ENCODE assay signal across 1 cellular context in genomic region chr11:108121274-108122155, GRCh38.
TF ChIP-seq lines count a peak whose summit lies in the region.

Gene ACAT1 (plus strand): TSS chr11:108121567. CDS start chr11:108121607, 40 bp downstream.

TF ChIP-seq in K562, 482 proteins besides CTCF, POLR2A, EP300 and RAD21 (continued from another document and continues in another):
- peak; percentile 94 for TF ChIP-seq ZBTB1 (CRISPR knock-in tag; IDR thresholded peaks at IDR 0.05; ENCODE audit: borderline replicate concordance, low read depth)
- peak; percentile 84; the same call in 1 of the 2 replicates for TF ChIP-seq NR1H2 (CRISPR knock-in tag; IDR thresholded peaks at IDR 0.05)
- 0 out of 2 replicates have a peak, but pooled peaks have one; percentile 3 for TF ChIP-seq JUND (IDR thresholded peaks at IDR 0.05; ENCODE audit: borderline replicate concordance, low read depth, low read length)
- no peak for TF ChIP-seq JUND (tag; IDR thresholded peaks at IDR 0.05; ENCODE audit: borderline replicate concordance, low read depth, low read length)
- TF ChIP-seq HNRNPLL (IDR thresholded peaks at IDR 0.05; ENCODE audit: low read depth, low read length, poor library complexity, severe bottlenecking) = peak; percentile 90
- peak; percentile 27; the same call in 1 of the 2 replicates for TF ChIP-seq KLF13 (tag; IDR thresholded peaks at IDR 0.05; ENCODE audit: borderline replicate concordance, low read depth)
- TF ChIP-seq KLF1 (tag; IDR thresholded peaks at IDR 0.05) = peak; percentile 68
- TF ChIP-seq RBM34 (IDR thresholded peaks at IDR 0.05; ENCODE audit: borderline replicate concordance, insufficient read depth, low read length) = peak; percentile 31; the same call in 1 of the 2 replicates
- no peak for TF ChIP-seq ZNF277 (CRISPR knock-in tag; IDR thresholded peaks at IDR 0.05; ENCODE audit: borderline replicate concordance)
- TF ChIP-seq MYC (IDR thresholded peaks at IDR 0.05; ENCODE audit: low read depth, low read length) = peak; percentile 81
- TF ChIP-seq MYC (CRISPR knock-in tag; IDR thresholded peaks at IDR 0.05; ENCODE audit: borderline replicate concordance, low read depth) = no peak; the same call in 1 of the 2 replicates
- TF ChIP-seq CBFB (CRISPR knock-in tag; IDR thresholded peaks at IDR 0.05) = 0 out of 2 replicates have a peak, but pooled peaks have one; percentile 31
- no peak for TF ChIP-seq ARHGAP35 (IDR thresholded peaks at IDR 0.05; ENCODE audit: partially characterized antibody)
- 0 out of 2 replicates have a peak, but pooled peaks have one; percentile 37 for TF ChIP-seq ETS1 (conservative IDR thresholded peaks at IDR 0.05; ENCODE audit: control insufficient read depth, low read depth, low read length)
- TF ChIP-seq FOXJ3 (CRISPR knock-in tag; IDR thresholded peaks at IDR 0.05) = no peak
- TF ChIP-seq BHLHE40 (IDR thresholded peaks at IDR 0.05; ENCODE audit: low read length) = peak; percentile 86
- TF ChIP-seq SMARCE1 (IDR thresholded peaks at IDR 0.05) = 0 out of 2 replicates have a peak, but pooled peaks have one; percentile 13
- TF ChIP-seq LCOR (CRISPR knock-in tag; IDR thresholded peaks at IDR 0.05) = peak; percentile 97
- TF ChIP-seq XRCC5 (IDR thresholded peaks at IDR 0.05; ENCODE audit: low read depth, low read length) = peak; percentile 63; the same call in 1 of the 2 replicates
- TF ChIP-seq YBX1 (IDR thresholded peaks at IDR 0.05) = no peak
- 0 out of 2 replicates have a peak, but pooled peaks have one; percentile 6 for TF ChIP-seq CHD2 (IDR thresholded peaks at IDR 0.05; ENCODE audit: low read depth, low read length)
- TF ChIP-seq ZBTB9 (CRISPR knock-in tag; IDR thresholded peaks at IDR 0.05) = no peak
- TF ChIP-seq ARID1B (IDR thresholded peaks at IDR 0.05) = peak; percentile 21; the same call in 1 of the 2 replicates
- TF ChIP-seq POLR2AphosphoS5 (IDR thresholded peaks at IDR 0.05; ENCODE audit: control insufficient read depth, insufficient read depth, low read depth, low read length) = peak; percentile 88
- TF ChIP-seq POLR2B (IDR thresholded peaks at IDR 0.05; ENCODE audit: low read depth, partially characterized antibody) = peak; percentile 81
- TF ChIP-seq TAF9B (IDR thresholded peaks at IDR 0.05; ENCODE audit: partially characterized antibody) = peak; percentile 40
- TF ChIP-seq EGR1 (conservative IDR thresholded peaks at IDR 0.05) = peak; percentile 17; the same call in 1 of the 2 replicates
- 0 out of 2 replicates have a peak, but pooled peaks have one; percentile 13 for TF ChIP-seq GATA2 (CRISPR knock-in tag; IDR thresholded peaks at IDR 0.05)
- TF ChIP-seq ZZZ3 (IDR thresholded peaks at IDR 0.05) = no peak
- TF ChIP-seq CCNT2 (IDR thresholded peaks at IDR 0.05; ENCODE audit: borderline replicate concordance, extremely low read depth, insufficient read length, low read depth, low read length) = peak; percentile 88
- TF ChIP-seq ZNF511 (CRISPR knock-in tag; IDR thresholded peaks at IDR 0.05) = peak; percentile 72; the same call in 1 of the 2 replicates
- no peak for TF ChIP-seq ZFP1 (CRISPR knock-in tag; IDR thresholded peaks at IDR 0.05)
- peak; percentile 48; the same call in 1 of the 2 replicates for TF ChIP-seq NR2C2 (CRISPR knock-in tag; IDR thresholded peaks at IDR 0.05)
- TF ChIP-seq NR2C2 (tag; IDR thresholded peaks at IDR 0.05) = peak; percentile 79
- TF ChIP-seq MAZ (CRISPR knock-in tag; conservative IDR thresholded peaks at IDR 0.05 in 1 of 2, IDR thresholded peaks at IDR 0.05 in 1 of 2) = peak in 1 of 2 experiments; percentile 89
- TF ChIP-seq RBFOX2 (IDR thresholded peaks at IDR 0.05; ENCODE audit: low read depth, low read length) = peak; percentile 98
- TF ChIP-seq ZBTB26 (CRISPR knock-in tag; IDR thresholded peaks at IDR 0.05) = no peak
- TF ChIP-seq REST (CRISPR knock-in tag; IDR thresholded peaks at IDR 0.05; ENCODE audit: low read depth) = 0 out of 2 replicates have a peak, but pooled peaks have one; percentile 43
- TF ChIP-seq ZNF121 (CRISPR knock-in tag; conservative IDR thresholded peaks at IDR 0.05) = peak; percentile 79
- TF ChIP-seq TEAD4 (IDR thresholded peaks at IDR 0.05; ENCODE audit: low read length) = peak; percentile 4; the same call in 1 of the 2 replicates
- TF ChIP-seq TEAD4 (CRISPR knock-in tag; IDR thresholded peaks at IDR 0.05; ENCODE audit: borderline replicate concordance) = no peak
- peak; percentile 78 to 81 for TF ChIP-seq NRF1 (conservative IDR thresholded peaks at IDR 0.05 in 1 of 2, IDR thresholded peaks at IDR 0.05 in 1 of 2)
- TF ChIP-seq ZNF282 (CRISPR knock-in tag; IDR thresholded peaks at IDR 0.05) = peak; percentile 49; the same call in 1 of the 2 replicates
- peak; percentile 67 for TF ChIP-seq U2AF1 (optimal IDR thresholded peaks at IDR 0.05; ENCODE audit: low read depth, low read length)
- TF ChIP-seq RREB1 (CRISPR knock-in tag; IDR thresholded peaks at IDR 0.05) = peak; percentile 34; the same call in 1 of the 2 replicates
- no peak for TF ChIP-seq MEF2A (IDR thresholded peaks at IDR 0.05; ENCODE audit: control insufficient read depth, low read depth, low read length)
- peak; percentile 73 to 85; a peak in 3 of 4 replicates for TF ChIP-seq NONO (IDR thresholded peaks at IDR 0.05; ENCODE audit: low read depth in 2 of 2, low read length in 1 of 2)
- no peak for TF ChIP-seq FOXM1 (IDR thresholded peaks at IDR 0.05; ENCODE audit: low read depth)
- 0 out of 2 replicates have a peak, but pooled peaks have one; percentile 69 for TF ChIP-seq FOXM1 (CRISPR knock-in tag; IDR thresholded peaks at IDR 0.05; ENCODE audit: low read depth)
- TF ChIP-seq MNT (conservative IDR thresholded peaks at IDR 0.05) = peak; percentile 91 to 94
- TF ChIP-seq NR3C1 (CRISPR knock-in tag; IDR thresholded peaks at IDR 0.05) = no peak
- TF ChIP-seq RBM25 (IDR thresholded peaks at IDR 0.05; ENCODE audit: low read depth, low read length, severe bottlenecking) = peak; percentile 66
